ENCODE assay signal across 15 cellular contexts in the genomic region with DNA sequence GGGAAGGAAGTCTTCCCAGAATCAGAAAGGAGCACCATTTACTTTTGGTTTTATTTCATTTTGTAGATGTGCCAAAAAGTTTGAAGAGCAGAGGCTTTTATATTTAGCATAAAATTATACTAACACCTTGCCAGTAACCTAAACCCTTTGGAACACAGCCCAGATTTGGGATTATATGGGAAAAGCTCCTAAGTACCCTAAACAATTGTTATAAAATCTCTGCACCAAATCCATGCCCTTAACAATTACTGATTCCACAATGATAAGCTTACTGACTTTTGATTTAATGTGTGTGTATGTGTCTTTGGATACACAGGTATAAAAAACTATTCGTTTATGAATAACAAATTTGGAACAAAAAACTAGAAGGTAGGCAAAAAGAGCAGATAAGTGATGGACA. TPM values are rescaled to one million over a fixed set of nuclear protein-coding genes. Genes with fewer than 3 reads are reported as not detected.
DNase-seq lines count a peak whose midpoint lies in the region; TF ChIP-seq lines count a peak whose summit lies in the region.
"Had no signal": no experiment of that assay in that cellular context is flagged by ENCODE, and none has a peak within 500 bp of the region (broad histone marks: within the 10 kb centered on the region; RNA-seq: fewer than 3 reads in every experiment).

No MANE protein-coding gene starts in this region.

- no peak overlapping the region for H3K4me2 ChIP-seq in smooth muscle cell

- peaks cover 12% of the 10 kb centered on the region for H3F3A ChIP-seq in smooth muscle cell (ENCODE audit: low read depth)

- TF ChIP-seq CTCF in smooth muscle cell (IDR thresholded peaks at IDR 0.05; ENCODE audit: borderline replicate concordance, insufficient read depth, poor library complexity, severe bottlenecking) (no peak), brain microvascular endothelial cell (IDR thresholded peaks at IDR 0.05; ENCODE audit: low read depth, low read length, missing control alignments) (no peak)

- no peaks in the 10 kb centered on the region for H4K20me1 ChIP-seq in smooth muscle cell (ENCODE audit: low read depth)

- H3K36me3 ChIP-seq in smooth muscle cell (ENCODE audit: low read depth) (no peaks in the 10 kb centered on the region), brain microvascular endothelial cell (replicated peaks) (no peaks in the 10 kb centered on the region)

- no peaks in the 10 kb centered on the region for H3K9me3 ChIP-seq in smooth muscle cell (replicated peaks; ENCODE audit: low read depth)

- H3K27ac ChIP-seq in smooth muscle cell (ENCODE audit: low read depth), result peak overlapping the region; percentile 77
- no peak overlapping the region for H3K27ac ChIP-seq in brain microvascular endothelial cell
- H3K27ac ChIP-seq: C4-2B had no signal

- H2AFZ ChIP-seq in smooth muscle cell (ENCODE audit: low read depth), result no peak overlapping the region

- peak; percentile 1 for DNase-seq in NCI-H2107 treated with DMSO at 0.1 percent for 48 hours (lab: John Stamatoyannopoulos, UW; ENCODE audit: unreplicated experiment)
- no peak for DNase-seq in NCI-H2107 (lab: John Stamatoyannopoulos, UW)
- DNase-seq in NCI-H2029 (lab: John Stamatoyannopoulos, UW), result peak; percentile 14
- peak; percentile 83 for DNase-seq in NCI-H524 treated with DMSO at 0.1 percent for 48 hours (lab: John Stamatoyannopoulos, UW)
- DNase-seq in smooth muscle cell (lab: John Stamatoyannopoulos, UW; ENCODE audit: unreplicated experiment), result no peak
- no peak for DNase-seq in NCI-H1436 (lab: John Stamatoyannopoulos, UW)
- DNase-seq in T-helper 1 cell, result no peak
- no peak for DNase-seq in brain microvascular endothelial cell
- DNase-seq: GF-D8; Karpas-422; NCI-H146; NK-92 treated with Interleukin-12 subunit alpha and Interleukin-12 subunit beta, amount 100 ng/mL, for 24 hours; OCI-M1; T-helper 9 cell had no signal

- in situ Hi-C loops in brain microvascular endothelial cell (cut with HindIII; ENCODE audit: low pct_ligation_motif_present, low sequenced_read_pairs), result no loop called here

- H3K27me3 ChIP-seq in smooth muscle cell (ENCODE audit: low read depth), result no peaks in the 10 kb centered on the region
- H3K27me3 ChIP-seq in brain microvascular endothelial cell (replicated peaks), result no peaks in the 10 kb centered on the region

- no peaks in the 10 kb centered on the region for H3K4me1 ChIP-seq in smooth muscle cell (ENCODE audit: low read depth)

- no peaks in the 10 kb centered on the region for H3K79me2 ChIP-seq in smooth muscle cell (ENCODE audit: low read depth)

- H3K4me3 ChIP-seq in smooth muscle cell, result no peak overlapping the region
- H3K4me3 ChIP-seq in brain microvascular endothelial cell (ENCODE audit: low read depth, low read length), result no peak overlapping the region

- H3K9ac ChIP-seq in smooth muscle cell (ENCODE audit: low read depth), result no peak overlapping the region

- 86% methylated on average over 1 of the region's 1 CpG for WGBS in smooth muscle cell (ENCODE audit: low lambda C conversion rate)

RNA-seq across cellular contexts. Expression of a gene that starts 39.0 kb away (rescaled TPM):
- total RNA-seq in smooth muscle cell, result not detected in 2 replicates
- polyA plus RNA-seq in smooth muscle cell, result not detected in 2 replicates

Comparison
In these comparisons a context has a peak if more than half of its experiments do, and no peak if none do; other contexts are left out.
1. DNase-seq: peak in NCI-H2107 treated with DMSO at 0.1 percent for 48 hours (single experiment), NCI-H2029 (single experiment) and NCI-H524 treated with DMSO at 0.1 percent for 48 hours (single experiment); none in NCI-H2107 (single experiment), smooth muscle cell (single experiment), NCI-H1436 (single experiment), T-helper 1 cell (0 of 5) and brain microvascular endothelial cell (single experiment).